In genomic region chr10:35470535-35470934, GRCh38 we compare ENCODE assay signal across 17 cellular contexts.
DNase-seq lines count a peak whose midpoint lies in the region; ATAC-seq and TF ChIP-seq lines count a peak whose summit lies in the region.
"Had no signal": no experiment of that assay in that cellular context is flagged by ENCODE, and none has a peak within 500 bp of the region (broad histone marks: within the 10 kb centered on the region; RNA-seq: fewer than 3 reads in every experiment).

No MANE protein-coding gene starts in this region.

- ATAC-seq in stimulated activated effector memory CD8-positive, alpha-beta T cell treated with anti-CD3 and anti-CD28 coated beads, Interleukin-12 subunit alpha, Interleukin-12 subunit beta, amount 100 ng/mL, for 72 hours = no peak
- ATAC-seq in GM21526 (IDR thresholded peaks at IDR 0.05; ENCODE audit: low FRiP score, unreplicated experiment) = no peak
- ATAC-seq: esophagus mucosa had no signal

- H3K27me3 ChIP-seq in brain microvascular endothelial cell (replicated peaks) = no peaks in the 10 kb centered on the region
- H3K27me3 ChIP-seq: uterus had no signal

- DNase-seq in NCI-H2227 (lab: John Stamatoyannopoulos, UW; ENCODE audit: unreplicated experiment) (peak; percentile 2), NCI-H2227 treated with DMSO at 0.1 percent for 48 hours (lab: John Stamatoyannopoulos, UW) (no peak), brain microvascular endothelial cell (peak; percentile 32), iPS-NIHi7 (ENCODE audit: extremely low spot score) (peak; percentile 76), RKO (ENCODE audit: low spot score) (no peak), NCI-H1092 (lab: John Stamatoyannopoulos, UW) (no peak)
- DNase-seq in stimulated activated effector memory CD8-positive, alpha-beta T cell treated with anti-CD3 and anti-CD28 coated beads, Interleukin-12 subunit alpha, Interleukin-12 subunit beta, amount 100 ng/mL, for 72 hours (ENCODE audit: low spot score in 2 of 2) = no peak
- DNase-seq: activated CD4-positive, alpha-beta T cell treated with anti-CD3 and anti-CD28 coated beads, Interleukin-2, amount 10 ng/mL, durations not matched to agents 7 days and 5 days; DMS79 treated with DMSO at 0.1 percent for 48 hours; immature natural killer cell; NCI-H1694; stimulated activated CD4-positive, alpha-beta T cell treated with anti-CD3 and anti-CD28 coated beads, Interleukin-12 subunit alpha, Interleukin-12 subunit beta, amount 100 ng/mL, for 4 hours; uterus had no signal

- H3K27ac Mint-ChIP-seq in stimulated activated effector memory CD8-positive, alpha-beta T cell treated with anti-CD3 and anti-CD28 coated beads, Interleukin-12 subunit alpha, Interleukin-12 subunit beta, amount 100 ng/mL, for 72 hours = peak overlapping the region; percentile 67
- H3K27ac Mint-ChIP-seq: activated CD4-positive, alpha-beta T cell treated with anti-CD3 and anti-CD28 coated beads, Interleukin-2, amount 10 ng/mL, durations not matched to agents 7 days and 5 days; activated T-helper 2 cell treated with anti-CD3 and anti-CD28 coated beads, Interferon-gamma antibody, Interleukin-2, Interleukin-4, amounts not matched to agents 10 μg/mL and 5 μg/mL and 100 μg/mL, durations not matched to agents 14 hours and 24 hours and 36 hours had no signal

- no peaks in the 10 kb centered on the region for H3K36me3 ChIP-seq in brain microvascular endothelial cell (replicated peaks)
- H3K36me3 ChIP-seq: uterus had no signal

- no peaks in the 10 kb centered on the region for H3K36me3 Mint-ChIP-seq in stimulated activated effector memory CD8-positive, alpha-beta T cell treated with anti-CD3 and anti-CD28 coated beads, Interleukin-12 subunit alpha, Interleukin-12 subunit beta, amount 100 ng/mL, for 72 hours
- H3K36me3 Mint-ChIP-seq: IgD-negative memory B cell, immature natural killer cell had no signal

- in situ Hi-C loops in brain microvascular endothelial cell (cut with HindIII; ENCODE audit: low pct_ligation_motif_present, low sequenced_read_pairs) = no loop called here

- H3K4me1 Mint-ChIP-seq in stimulated activated effector memory CD8-positive, alpha-beta T cell treated with anti-CD3 and anti-CD28 coated beads, Interleukin-12 subunit alpha, Interleukin-12 subunit beta, amount 100 ng/mL, for 72 hours = peaks cover 29% of the 10 kb centered on the region

- H3K4me3 Mint-ChIP-seq in stimulated activated effector memory CD8-positive, alpha-beta T cell treated with anti-CD3 and anti-CD28 coated beads, Interleukin-12 subunit alpha, Interleukin-12 subunit beta, amount 100 ng/mL, for 72 hours = no peak overlapping the region
- H3K4me3 Mint-ChIP-seq: activated CD4-positive, alpha-beta T cell treated with anti-CD3 and anti-CD28 coated beads, Interleukin-2, amount 10 ng/mL, durations not matched to agents 7 days and 5 days; IgD-negative memory B cell; immature natural killer cell had no signal

- no peak overlapping the region for H3K4me3 ChIP-seq in brain microvascular endothelial cell (ENCODE audit: low read depth, low read length)
- H3K4me3 ChIP-seq: uterus had no signal

- H3K27ac ChIP-seq in brain microvascular endothelial cell = no peak overlapping the region

- H3K9me3 Mint-ChIP-seq in stimulated activated effector memory CD8-positive, alpha-beta T cell treated with anti-CD3 and anti-CD28 coated beads, Interleukin-12 subunit alpha, Interleukin-12 subunit beta, amount 100 ng/mL, for 72 hours = no peaks in the 10 kb centered on the region
- H3K9me3 Mint-ChIP-seq: activated T-helper 2 cell treated with anti-CD3 and anti-CD28 coated beads, Interferon-gamma antibody, Interleukin-2, Interleukin-4, amounts not matched to agents 10 μg/mL and 5 μg/mL and 100 μg/mL, durations not matched to agents 14 hours and 24 hours and 36 hours; IgD-negative memory B cell had no signal

- TF ChIP-seq CTCF in brain microvascular endothelial cell (IDR thresholded peaks at IDR 0.05; ENCODE audit: low read depth, low read length, missing control alignments) = no peak

Comparison
In these comparisons a context has a peak if more than half of its experiments do, and no peak if none do; other contexts are left out.
1. DNase-seq: peak in NCI-H2227 (single experiment), brain microvascular endothelial cell (single experiment) and iPS-NIHi7 (single experiment); none in NCI-H2227 treated with DMSO at 0.1 percent for 48 hours (single experiment), stimulated activated effector memory CD8-positive, alpha-beta T cell treated with anti-CD3 and anti-CD28 coated beads, Interleukin-12 subunit alpha, Interleukin-12 subunit beta, amount 100 ng/mL, for 72 hours (0 of 2), RKO (single experiment) and NCI-H1092 (single experiment).